9 cellular contexts compared by ENCODE assay signal in the genomic region with DNA sequence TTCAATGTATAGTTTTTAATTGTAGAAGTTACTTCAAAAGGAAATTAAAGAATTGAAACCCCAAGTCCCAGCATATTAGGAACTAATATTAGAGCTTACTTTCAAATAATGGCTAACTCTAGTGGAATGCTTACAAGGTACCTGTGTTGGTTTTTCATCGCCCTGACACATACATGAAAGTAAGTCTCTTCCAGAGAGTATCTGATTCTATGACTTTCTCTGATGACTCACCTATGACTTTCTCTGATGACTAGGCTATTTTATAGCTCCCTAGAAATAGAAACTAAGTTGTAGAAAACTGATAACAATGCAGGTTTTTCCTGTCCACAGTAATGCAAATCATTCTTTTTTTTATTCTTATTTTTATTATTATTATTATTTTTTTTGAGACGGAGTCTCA. TPM values are rescaled to one million over a fixed set of nuclear protein-coding genes. Genes with fewer than 3 reads are reported as not detected.
DNase-seq lines count a peak whose midpoint lies in the region; ATAC-seq, FAIRE-seq and TF ChIP-seq lines count a peak whose summit lies in the region.
"Had no signal": no experiment of that assay in that cellular context is flagged by ENCODE, and none has a peak within 500 bp of the region (broad histone marks: within the 10 kb centered on the region; RNA-seq: fewer than 3 reads in every experiment).

No MANE protein-coding gene starts in this region.

- intact Hi-C loops in Right ventricle myocardium inferior (cut with DNase I) = no loop called here

- H3K4me3 Mint-ChIP-seq in T-helper 17 cell = no peak overlapping the region

- peaks cover 2% of the 10 kb centered on the region for H3K36me3 Mint-ChIP-seq in T-helper 17 cell (ENCODE audit: low read depth)

- no peaks in the 10 kb centered on the region for H3K27me3 ChIP-seq in lung (ENCODE audit: control insufficient read depth, insufficient read depth)

- no peak for TF ChIP-seq CTCF in lung (IDR thresholded peaks at IDR 0.05; ENCODE audit: control extremely low read depth, extremely low read depth)

- H3K4me1 ChIP-seq in lung (ENCODE audit: control insufficient read depth in 2 of 2, insufficient read depth in 2 of 2, low read length in 2 of 2) = no peaks in the 10 kb centered on the region

- peaks cover 22% of the 10 kb centered on the region for H3K4me1 Mint-ChIP-seq in T-helper 17 cell

- no peak overlapping the region for H3K4me3 ChIP-seq in lung

- H3K27ac ChIP-seq in lung (ENCODE audit: low read depth in 1 of 2, low read length in 1 of 2) = no peak overlapping the region

- DNase-seq in RCC 7860 (ENCODE audit: low spot score) = peak; percentile 86
- no peak for DNase-seq in lung (ENCODE audit: low spot score)
- no peak for DNase-seq in Right ventricle myocardium inferior (ENCODE audit: missing footprints)
- no peak for DNase-seq in DMS79 treated with DMSO at 0.1 percent for 48 hours (lab: John Stamatoyannopoulos, UW)
- DNase-seq in NCI-H1417 treated with DMSO at 0.1 percent for 48 hours (lab: John Stamatoyannopoulos, UW) = no peak
- no peak for DNase-seq in T-helper 17 cell

- peak; percentile 96 for FAIRE-seq in RCC 7860 (lab: Jason Lieb, UNC)

- H3K9me3 ChIP-seq in lung (ENCODE audit: control insufficient read depth in 2 of 2, insufficient read depth in 1 of 2, low read length in 1 of 2) = peaks cover 6% of the 10 kb centered on the region in 2 donors
- H3K9me3 ChIP-seq in T-helper 17 cell (ENCODE audit: control insufficient read depth, low read length, poor library complexity, severe bottlenecking) = no peaks in the 10 kb centered on the region

- H3K36me3 ChIP-seq in lung (ENCODE audit: control insufficient read depth in 2 of 2, insufficient read depth in 2 of 2, low read length in 2 of 2) = no peaks in the 10 kb centered on the region

- ATAC-seq in GM18520 (IDR thresholded peaks at IDR 0.05; ENCODE audit: unreplicated experiment) (peak; percentile 52), HG02852 (IDR thresholded peaks at IDR 0.05; ENCODE audit: unreplicated experiment) (peak; percentile 73), lung (ENCODE audit: insufficient read depth, low FRiP score) (peak; percentile 42), Right ventricle myocardium inferior (no peak), T-helper 17 cell (no peak)

- H3K27ac Mint-ChIP-seq in T-helper 17 cell = no peak overlapping the region

- 52 to 63% methylated on average over 2 of the region's 2 CpGs for WGBS in lung, 2 donors

- no peaks in the 10 kb centered on the region for H3K27me3 Mint-ChIP-seq in T-helper 17 cell

RNA-seq across cellular contexts. Expression of gene MMP7, which starts 33.6 kb away (rescaled TPM):
- 100 to 1,000 TPM in 1 of 2 donors, 10 to 100 TPM in 1; 30.4 to 433 TPM for total RNA-seq in lung
- 10 to 100 TPM; 17.9 to 21.9 TPM for polyA plus RNA-seq in lung
- total RNA-seq in Right ventricle myocardium inferior = not detected
- not detected for total RNA-seq in T-helper 17 cell
- total RNA-seq: SK-MEL-5 had no signal

Comparison
In these comparisons a context has a peak if more than half of its experiments do, and no peak if none do; other contexts are left out.
1. ATAC-seq: peak in GM18520 (single experiment), HG02852 (single experiment) and lung (single experiment); none in Right ventricle myocardium inferior (single experiment) and T-helper 17 cell (single experiment).
2. RNA of gene MMP7, which starts 33.6 kb away (total RNA-seq): 30.4 to 433 TPM in lung; not detected in Right ventricle myocardium inferior (single experiment) and not detected in T-helper 17 cell; every median in the first group is over 10 times any median in the second.